ENCODE assay signal across 15 cellular contexts in genomic region chr6:105592329-105592728, GRCh38.
A peak's percentile ranks its signal among the peaks of the same experiment; 100 is the strongest.
DNase-seq lines count a peak whose midpoint lies in the region; ATAC-seq, FAIRE-seq and TF ChIP-seq lines count a peak whose summit lies in the region.
"Had no signal": no experiment of that assay in that cellular context is flagged by ENCODE, and none has a peak within 500 bp of the region (broad histone marks: within the 10 kb centered on the region; RNA-seq: fewer than 3 reads in every experiment).

No MANE protein-coding gene starts in this region.

- no peaks in the 10 kb centered on the region for H3K9me2 ChIP-seq in SK-N-SH

- peaks cover 65% of the 10 kb centered on the region for H3F3A ChIP-seq in SK-N-SH (replicated peaks; ENCODE audit: insufficient read depth)

- H4K20me1 ChIP-seq in SK-N-SH (ENCODE audit: insufficient read depth): no peaks in the 10 kb centered on the region

- H3K27me3 ChIP-seq in SK-N-SH (ENCODE audit: insufficient read depth): no peaks in the 10 kb centered on the region
- H3K27me3 ChIP-seq in pancreas: no peaks in the 10 kb centered on the region

- H3K4me1 Mint-ChIP-seq in stimulated activated naive CD8-positive, alpha-beta T cell treated with anti-CD3 and anti-CD28 coated beads, Interleukin-15, amount 100 ng/mL, for 72 hours: peaks cover 40% of the 10 kb centered on the region

- no peak for DNase-seq in stimulated activated naive CD8-positive, alpha-beta T cell treated with anti-CD3 and anti-CD28 coated beads, Interleukin-15, amount 100 ng/mL, for 72 hours
- DNase-seq in stimulated activated naive CD8-positive, alpha-beta T cell treated with anti-CD3 and anti-CD28 coated beads, Interleukin-15, Interleukin-2, amounts not matched to agents 100 U/mL and 50 U/mL, for 24 hours: no peak
- no peak for DNase-seq in SK-N-SH
- DNase-seq in fibroblast of villous mesenchyme (ENCODE audit: low read depth): peak; percentile 90
- no peak for DNase-seq in activated gamma-delta T cell (lab: John Stamatoyannopoulos, UW)
- no peak for DNase-seq in stimulated activated CD4-positive, alpha-beta T cell treated with anti-CD3 and anti-CD28 coated beads, Interleukin-4, amount 100 ng/mL, for 4 hours
- DNase-seq in stimulated activated CD4-positive, alpha-beta T cell treated with anti-CD3 and anti-CD28 coated beads, Interleukin-4, amount 100 ng/mL, for 1 hour: no peak
- no peak for DNase-seq in pancreas
- DNase-seq: activated CD4-positive, alpha-beta T cell treated with anti-CD3 and anti-CD28 coated beads for 4 hours; activated naive CD8-positive, alpha-beta T cell treated with anti-CD3 and anti-CD28 coated beads for 36 hours; GOT3; MM.1S; NCI-H446; SIG-M5; stimulated activated CD4-positive, alpha-beta T cell treated with anti-CD3 and anti-CD28 coated beads, Interleukin-15, amount 100 ng/mL, for 24 hours had no signal

- H3K9ac ChIP-seq in SK-N-SH: peak overlapping the region; percentile 81

- H2AFZ ChIP-seq in SK-N-SH (ENCODE audit: low read depth): no peak overlapping the region

- CTCF ChIA-PET in SK-N-SH (lab: Yijun Ruan, JAX): no interaction called here

- peak overlapping the region; percentile 16 to 21 for H3K27ac Mint-ChIP-seq in stimulated activated naive CD8-positive, alpha-beta T cell treated with anti-CD3 and anti-CD28 coated beads, Interleukin-15, amount 100 ng/mL, for 72 hours
- H3K27ac Mint-ChIP-seq: activated naive CD8-positive, alpha-beta T cell treated with anti-CD3 and anti-CD28 coated beads for 36 hours had no signal

- peak overlapping the region; percentile 56; the same call in 1 of the 2 replicates for H3K4me2 ChIP-seq in SK-N-SH

- no peak for TF ChIP-seq RAD21 in SK-N-SH (IDR thresholded peaks at IDR 0.05; ENCODE audit: low read length)

- 11% methylated on average over 2 of the region's 2 CpGs for WGBS in SK-N-SH (ENCODE audit: low lambda C conversion rate)
- 90 to 94% methylated on average over 2 of the region's 2 CpGs for WGBS in pancreas, 2 donors

- TF ChIP-seq CTCF in SK-N-SH (IDR thresholded peaks at IDR 0.05) (no peak), fibroblast of villous mesenchyme (IDR thresholded peaks at IDR 0.05; ENCODE audit: insufficient read depth, low read depth, low read length) (no peak), pancreas (IDR thresholded peaks at IDR 0.05) (no peak)

- FAIRE-seq in pancreas (lab: Jason Lieb, UNC): no peak

- POLR2A ChIA-PET in SK-N-SH (lab: Yijun Ruan, JAX): no interaction called here

- H3K4me1 ChIP-seq in SK-N-SH (ENCODE audit: control insufficient read depth in 1 of 2, insufficient read depth in 2 of 2, low read depth in 1 of 2, low read length in 1 of 2) (peaks cover 0 to 45% of the 10 kb centered on the region in 2 experiments; a peak in 3 of 4 replicates), pancreas (no peaks in the 10 kb centered on the region)

- H3K27ac ChIP-seq in SK-N-SH (ENCODE audit: low read depth in 2 of 2, low read length in 1 of 2): peak overlapping the region; percentile 87 to 100
- H3K27ac ChIP-seq in pancreas: no peak overlapping the region

- peaks cover 18% of the 10 kb centered on the region for H3K27me3 Mint-ChIP-seq in stimulated activated naive CD8-positive, alpha-beta T cell treated with anti-CD3 and anti-CD28 coated beads, Interleukin-15, amount 100 ng/mL, for 72 hours

- peak; percentile 24 to 99; a peak in 3 of 4 replicates for TF ChIP-seq EP300 in SK-N-SH (IDR thresholded peaks at IDR 0.05; ENCODE audit: borderline replicate concordance in 1 of 2, low read depth in 1 of 2, low read length in 1 of 2)

- no peak overlapping the region for H3K4me3 Mint-ChIP-seq in stimulated activated naive CD8-positive, alpha-beta T cell treated with anti-CD3 and anti-CD28 coated beads, Interleukin-15, amount 100 ng/mL, for 72 hours
- H3K4me3 Mint-ChIP-seq: activated naive CD8-positive, alpha-beta T cell treated with anti-CD3 and anti-CD28 coated beads for 36 hours had no signal

- H3K4me3 ChIP-seq in SK-N-SH (ENCODE audit: low read depth in 2 of 2, low read length in 1 of 2): 0 out of 4 replicates have a peak overlapping the region, but pooled peaks of 1 of the 2 experiments have one; percentile 7
- no peak overlapping the region for H3K4me3 ChIP-seq in fibroblast of villous mesenchyme (ENCODE audit: low read depth, low read length)
- H3K4me3 ChIP-seq in pancreas: no peak overlapping the region

- no peaks in the 10 kb centered on the region for H3K79me2 ChIP-seq in SK-N-SH (ENCODE audit: insufficient read depth)

- intact Hi-C loops in pancreas (cut with DNase I): no loop called here

- no peak for ATAC-seq in stimulated activated naive CD8-positive, alpha-beta T cell treated with anti-CD3 and anti-CD28 coated beads, Interleukin-15, amount 100 ng/mL, for 72 hours
- ATAC-seq in stimulated activated naive CD8-positive, alpha-beta T cell treated with anti-CD3 and anti-CD28 coated beads, Interleukin-15, Interleukin-2, amounts not matched to agents 100 U/mL and 50 U/mL, for 24 hours: no peak
- ATAC-seq in pancreas: no peak

- H3K9me3 Mint-ChIP-seq in stimulated activated naive CD8-positive, alpha-beta T cell treated with anti-CD3 and anti-CD28 coated beads, Interleukin-15, amount 100 ng/mL, for 72 hours: no peaks in the 10 kb centered on the region
- H3K9me3 Mint-ChIP-seq: activated naive CD8-positive, alpha-beta T cell treated with anti-CD3 and anti-CD28 coated beads for 36 hours had no signal

- H3K9me3 ChIP-seq in SK-N-SH (no peaks in the 10 kb centered on the region), pancreas (no peaks in the 10 kb centered on the region)

- H3K36me3 ChIP-seq in SK-N-SH (replicated peaks in 1 of 2; ENCODE audit: control insufficient read depth in 1 of 2, insufficient read depth in 2 of 2, low read length in 1 of 2) (no peaks in the 10 kb centered on the region), pancreas (no peaks in the 10 kb centered on the region)

TF ChIP-seq in SK-N-SH, 30 proteins besides CTCF, POLR2A, EP300 and RAD21 (continues in another document):
- peak; percentile 96 for TF ChIP-seq FOSL2 (IDR thresholded peaks at IDR 0.05; ENCODE audit: borderline replicate concordance, low read depth)
- no peak for TF ChIP-seq USF2 (IDR thresholded peaks at IDR 0.05; ENCODE audit: borderline replicate concordance, low read depth, low read length)
- no peak for TF ChIP-seq MXI1 (IDR thresholded peaks at IDR 0.05; ENCODE audit: low read depth, low read length)
- no peak for TF ChIP-seq GATA2 (CRISPR knock-in tag; IDR thresholded peaks at IDR 0.05)
- peak; percentile 94 for TF ChIP-seq TEAD4 (IDR thresholded peaks at IDR 0.05; ENCODE audit: borderline replicate concordance, insufficient read depth)
- no peak for TF ChIP-seq RFX5 (IDR thresholded peaks at IDR 0.05; ENCODE audit: low read length)
- TF ChIP-seq GABPA (IDR thresholded peaks at IDR 0.05; ENCODE audit: low read depth): no peak
- no peak for TF ChIP-seq IRF3 (IDR thresholded peaks at IDR 0.05; ENCODE audit: low read depth, low read length)
- no peak for TF ChIP-seq FOXJ3 (CRISPR knock-in tag; IDR thresholded peaks at IDR 0.05)
- TF ChIP-seq SMC3 (IDR thresholded peaks at IDR 0.05; ENCODE audit: low read depth, low read length): no peak
- TF ChIP-seq MAX (IDR thresholded peaks at IDR 0.05; ENCODE audit: low read depth): peak; percentile 62
- TF ChIP-seq FOXM1 (IDR thresholded peaks at IDR 0.05; ENCODE audit: low read depth): peak; percentile 86
- TF ChIP-seq JUND (IDR thresholded peaks at IDR 0.05): peak; percentile 97
- no peak for TF ChIP-seq EZH2phosphoT487 (IDR thresholded peaks at IDR 0.05; ENCODE audit: borderline replicate concordance, low read depth)
- TF ChIP-seq NRF1 (IDR thresholded peaks at IDR 0.05; ENCODE audit: low read depth, low read length): no peak
- TF ChIP-seq ZBTB33 (IDR thresholded peaks at IDR 0.05; ENCODE audit: borderline replicate concordance, low read depth): peak; percentile 67; the same call in 1 of the 2 replicates
- peak; percentile 58; the same call in 1 of the 2 replicates for TF ChIP-seq MEF2A (IDR thresholded peaks at IDR 0.05; ENCODE audit: borderline replicate concordance, low read depth)
- peak; percentile 71; the same call in 1 of the 2 replicates for TF ChIP-seq SIN3A (IDR thresholded peaks at IDR 0.05; ENCODE audit: borderline replicate concordance, low read depth, low read length)

Comparison
In these comparisons a context has a peak if more than half of its experiments do, and no peak if none do; other contexts are left out.
1. H3K27ac ChIP-seq: peak in SK-N-SH (2 of 2); none in pancreas (0 of 4).